24 cellular contexts compared by ENCODE assay signal in genomic region chr13:102892504-102892903, GRCh38. TPM values are rescaled to one million over a fixed set of nuclear protein-coding genes. Genes with fewer than 3 reads are reported as not detected.
DNase-seq lines count a peak whose midpoint lies in the region; ATAC-seq, FAIRE-seq and TF ChIP-seq lines count a peak whose summit lies in the region.
"Had no signal": no experiment of that assay in that cellular context is flagged by ENCODE, and none has a peak within 500 bp of the region (broad histone marks: within the 10 kb centered on the region; RNA-seq: fewer than 3 reads in every experiment).

No MANE protein-coding gene starts in this region.

- no peak overlapping the region for H3K4me3 ChIP-seq in hepatocyte
- H3K4me3 ChIP-seq in small intestine (ENCODE audit: low read depth in 1 of 2, low read length in 2 of 2), result no peak overlapping the region
- H3K4me3 ChIP-seq in left lung, result no peak overlapping the region
- H3K4me3 ChIP-seq: A549; BLaER1 treated with 17β-estradiol and CSF1 and Interleukin-3, amounts not matched to agents 10 nM and 100 nM; GM23338 had no signal

- no peaks in the 10 kb centered on the region for H3K9me2 ChIP-seq in hepatocyte (replicated peaks; ENCODE audit: insufficient read depth)

- H3K9me3 ChIP-seq in hepatocyte (ENCODE audit: low read depth) (no peaks in the 10 kb centered on the region), small intestine (ENCODE audit: control insufficient read depth, low read depth) (no peaks in the 10 kb centered on the region), left lung (no peaks in the 10 kb centered on the region)
- H3K9me3 ChIP-seq: A549; BE2C; BLaER1 treated with 17β-estradiol and CSF1 and Interleukin-3, amounts not matched to agents 10 nM and 100 nM had no signal

- intact Hi-C loops in left lung (cut with DNase I), result no loop called here

- H3K27me3 ChIP-seq in hepatocyte (no peaks in the 10 kb centered on the region), small intestine (ENCODE audit: control insufficient read depth in 2 of 2, insufficient read depth in 2 of 2, low read length in 2 of 2) (no peaks in the 10 kb centered on the region), left lung (no peaks in the 10 kb centered on the region)
- H3K27me3 ChIP-seq: BE2C; BLaER1 treated with 17β-estradiol and CSF1 and Interleukin-3, amounts not matched to agents 10 nM and 100 nM had no signal

- DNase-seq in NCI-H69 (lab: John Stamatoyannopoulos, UW) (peak; percentile 7), hepatocyte (ENCODE audit: low spot score) (no peak), small intestine (peak; percentile 79), left lung (no peak)
- DNase-seq: 8988T; ACHN; AML-193; BE2C; Calu3; CD4-positive, alpha-beta memory T cell; COR-L47; DMS53; DMS79 treated with DMSO at 0.1 percent for 48 hours; GF-D8; H9 had no signal

- H3K4me2 ChIP-seq in hepatocyte, result peak overlapping the region; percentile 29
- H3K4me2 ChIP-seq: A549; BLaER1 treated with 17β-estradiol and CSF1 and Interleukin-3, amounts not matched to agents 10 nM and 100 nM; GM23338 had no signal

- H3K27ac ChIP-seq in hepatocyte, result no peak overlapping the region
- peak overlapping the region in 1 of 2 donors; percentile 3 for H3K27ac ChIP-seq in small intestine (ENCODE audit: low read depth in 1 of 2, low read length in 1 of 2)
- H3K27ac ChIP-seq in left lung, result no peak overlapping the region
- H3K27ac ChIP-seq: A549; BLaER1 treated with 17β-estradiol and CSF1 and Interleukin-3, amounts not matched to agents 10 nM and 100 nM had no signal

- no peaks in the 10 kb centered on the region for H4K20me1 ChIP-seq in hepatocyte (ENCODE audit: insufficient read depth, poor library complexity, severe bottlenecking)
- H4K20me1 ChIP-seq: BLaER1 treated with 17β-estradiol and CSF1 and Interleukin-3, amounts not matched to agents 10 nM and 100 nM had no signal

- ATAC-seq in left lung (no peak), GM19035 (IDR thresholded peaks at IDR 0.05; ENCODE audit: unreplicated experiment) (no peak), GM18517 (IDR thresholded peaks at IDR 0.05; ENCODE audit: unreplicated experiment) (no peak)
- ATAC-seq: A549, GM23338, HCT116 had no signal

- H3K79me2 ChIP-seq in hepatocyte, result no peaks in the 10 kb centered on the region

- H3K4me1 ChIP-seq in hepatocyte (ENCODE audit: insufficient read depth) (no peaks in the 10 kb centered on the region), small intestine (ENCODE audit: control insufficient read depth in 2 of 2, insufficient read depth in 1 of 2, low read depth in 1 of 2, low read length in 1 of 2) (peaks cover 0 to 3% of the 10 kb centered on the region in 2 donors), left lung (no peaks in the 10 kb centered on the region)
- H3K4me1 ChIP-seq: A549; BE2C; BLaER1 treated with 17β-estradiol and CSF1 and Interleukin-3, amounts not matched to agents 10 nM and 100 nM had no signal

- no peaks in the 10 kb centered on the region for H3K36me3 ChIP-seq in hepatocyte (replicated peaks; ENCODE audit: insufficient read depth, low read depth)
- H3K36me3 ChIP-seq in small intestine (ENCODE audit: control insufficient read depth in 2 of 2, insufficient read depth in 2 of 2, low read length in 2 of 2), result no peaks in the 10 kb centered on the region
- H3K36me3 ChIP-seq in left lung, result no peaks in the 10 kb centered on the region
- H3K36me3 ChIP-seq: BE2C; BLaER1 treated with 17β-estradiol and CSF1 and Interleukin-3, amounts not matched to agents 10 nM and 100 nM had no signal

- 62% methylated on average over 2 of the region's 2 CpGs for WGBS in hepatocyte (ENCODE audit: low lambda C conversion rate, missing lambda C conversion rate)
- 11 to 52% (median 22%) methylated on average over 2 of the region's 2 CpGs for WGBS in small intestine, 3 donors

- peak overlapping the region; percentile 4 for H2AFZ ChIP-seq in hepatocyte
- H2AFZ ChIP-seq: GM23338 had no signal

- TF ChIP-seq CTCF in hepatocyte (IDR thresholded peaks at IDR 0.05; ENCODE audit: poor library complexity) (no peak), left lung (IDR thresholded peaks at IDR 0.05) (no peak)

- FAIRE-seq in small intestine (lab: Jason Lieb, UNC), result peak; percentile 65
- FAIRE-seq: A549, GM12891, GM18507, GM19239 had no signal

RNA-seq across cellular contexts. Expression of gene ERCC5, which starts 46.7 kb away (rescaled TPM):
- total RNA-seq in hepatocyte, result 58.7 and 67.1 TPM in 2 replicates
- 31.3 and 34.4 TPM in 2 replicates for polyA plus RNA-seq in hepatocyte
- polyA plus RNA-seq in small intestine, result 100 to 1,000 TPM in 1 of 3 donors, 10 to 100 TPM in 2; 40.7 to 112 (median 54.9) TPM
- 10 to 100 TPM; 37.6 to 44.2 TPM for total RNA-seq in left lung

Comparison
In these comparisons a context has a peak if more than half of its experiments do, and no peak if none do; other contexts are left out.
1. DNase-seq: peak in NCI-H69 (single experiment) and small intestine (single experiment); none in hepatocyte (single experiment) and left lung (0 of 2).